Comparison of ENCODE assay signal across 10 cellular contexts in genomic region chr10:95790982-95791381, GRCh38. TPM values are rescaled to one million over a fixed set of nuclear protein-coding genes. Genes with fewer than 3 reads are reported as not detected.
DNase-seq lines count a peak whose midpoint lies in the region; ATAC-seq and TF ChIP-seq lines count a peak whose summit lies in the region.
"Had no signal": no experiment of that assay in that cellular context is flagged by ENCODE, and none has a peak within 500 bp of the region (broad histone marks: within the 10 kb centered on the region; RNA-seq: fewer than 3 reads in every experiment).

No MANE protein-coding gene starts in this region.

- H3K27ac ChIP-seq in neutrophil (peak overlapping the region; percentile 78), testis (no peak overlapping the region)

- H3K4me3 ChIP-seq in neutrophil (ENCODE audit: low read depth in 1 of 2, low read length in 1 of 2) (no peak overlapping the region), testis (no peak overlapping the region)
- H3K4me3 ChIP-seq: vagina had no signal

- no peak overlapping the region for H3K27ac Mint-ChIP-seq in activated CD4-positive, alpha-beta T cell treated with anti-CD3 and anti-CD28 coated beads for 36 hours

- DNase-seq in activated CD4-positive, alpha-beta T cell treated with anti-CD3 and anti-CD28 coated beads for 36 hours: no peak
- DNase-seq in testis: no peak
- DNase-seq: DMS 273 treated with DMSO at 0.1 percent for 48 hours, NCI-H2029 had no signal

- no peak for TF ChIP-seq POLR2A in testis (IDR thresholded peaks at IDR 0.05)

- CTCF ChIA-PET in activated CD4-positive, alpha-beta T cell treated with anti-CD3 and anti-CD28 coated beads for 36 hours (lab: Charles Lee): no interaction called here

- H3K9me3 ChIP-seq in neutrophil (no peaks in the 10 kb centered on the region), testis (no peaks in the 10 kb centered on the region)
- H3K9me3 ChIP-seq: vagina had no signal

- no peaks in the 10 kb centered on the region for H3K36me3 Mint-ChIP-seq in activated CD4-positive, alpha-beta T cell treated with anti-CD3 and anti-CD28 coated beads for 36 hours (ENCODE audit: low read depth)

- no peak overlapping the region for H3K4me3 Mint-ChIP-seq in activated CD4-positive, alpha-beta T cell treated with anti-CD3 and anti-CD28 coated beads for 36 hours

- H3K36me3 ChIP-seq in neutrophil: peaks cover 5% of the 10 kb centered on the region
- no peaks in the 10 kb centered on the region for H3K36me3 ChIP-seq in testis (ENCODE audit: low read depth, missing control alignments)
- H3K36me3 ChIP-seq: vagina had no signal

- no peak for TF ChIP-seq CTCF in neutrophil (IDR thresholded peaks at IDR 0.05)
- TF ChIP-seq CTCF in testis (IDR thresholded peaks at IDR 0.05): no peak

- 61 to 98% methylated on average over 3 of the region's 3 CpGs for WGBS in testis, 2 donors

- no peaks in the 10 kb centered on the region for H3K4me1 Mint-ChIP-seq in activated CD4-positive, alpha-beta T cell treated with anti-CD3 and anti-CD28 coated beads for 36 hours

- H3K4me1 ChIP-seq in neutrophil (ENCODE audit: control insufficient read depth in 1 of 2, insufficient read depth in 1 of 2, low read depth in 1 of 2, low read length in 1 of 2): peaks cover 58 to 66% of the 10 kb centered on the region in 2 experiments
- peaks cover 3% of the 10 kb centered on the region for H3K4me1 ChIP-seq in testis

- intact Hi-C loops in activated CD4-positive, alpha-beta T cell treated with anti-CD3 and anti-CD28 coated beads for 36 hours (cut with DNase I, micrococcal nuclease): no loop called here
- intact Hi-C loops in testis (cut with DNase I; ENCODE audit: low total_unique reads): no loop called here

- ATAC-seq in GM18868 (IDR thresholded peaks at IDR 0.05; ENCODE audit: unreplicated experiment): peak; percentile 58
- ATAC-seq in GM21737 (IDR thresholded peaks at IDR 0.05; ENCODE audit: unreplicated experiment): peak; percentile 31
- peak; percentile 37 for ATAC-seq in HG03575 (IDR thresholded peaks at IDR 0.05; ENCODE audit: extremely low read depth, insufficient number of reproducible peaks, low FRiP score, unreplicated experiment)
- ATAC-seq in activated CD4-positive, alpha-beta T cell treated with anti-CD3 and anti-CD28 coated beads for 36 hours: no peak
- ATAC-seq in HG02623 (IDR thresholded peaks at IDR 0.05; ENCODE audit: unreplicated experiment): no peak

- H3K27me3 ChIP-seq in neutrophil (no peaks in the 10 kb centered on the region), testis (no peaks in the 10 kb centered on the region)
- H3K27me3 ChIP-seq: vagina had no signal

- H3K27me3 Mint-ChIP-seq in activated CD4-positive, alpha-beta T cell treated with anti-CD3 and anti-CD28 coated beads for 36 hours: peaks cover 10% of the 10 kb centered on the region

- H3K9me3 Mint-ChIP-seq in activated CD4-positive, alpha-beta T cell treated with anti-CD3 and anti-CD28 coated beads for 36 hours (ENCODE audit: low read depth): no peaks in the 10 kb centered on the region

- POLR2A ChIA-PET in activated CD4-positive, alpha-beta T cell treated with anti-CD3 and anti-CD28 coated beads for 36 hours (lab: Charles Lee): no interaction called here

RNA-seq across cellular contexts. Expression of gene ENTPD1, which starts 35.0 kb away (rescaled TPM):
- total RNA-seq in activated CD4-positive, alpha-beta T cell treated with anti-CD3 and anti-CD28 coated beads for 36 hours: under 1 TPM in 1 of 2 experiments, not detected in 1; 0.37 TPM
- total RNA-seq in testis: 10 to 100 TPM in 1 of 2 donors, 1 to 10 TPM in 1; 9.8 to 11.3 TPM
- polyA plus RNA-seq in testis (ENCODE audit: insufficient read depth, low read depth, low replicate concordance): 12.7 TPM

Comparison
In these comparisons a context has a peak if more than half of its experiments do, and no peak if none do; other contexts are left out.
1. ATAC-seq: peak in GM18868 (single experiment), GM21737 (single experiment) and HG03575 (single experiment); none in activated CD4-positive, alpha-beta T cell treated with anti-CD3 and anti-CD28 coated beads for 36 hours (single experiment) and HG02623 (single experiment).
2. RNA of gene ENTPD1, which starts 35.0 kb away (total RNA-seq): 9.8 to 11.3 TPM in testis; 0.37 TPM in activated CD4-positive, alpha-beta T cell treated with anti-CD3 and anti-CD28 coated beads for 36 hours; every median in the first group is over 4 times any median in the second.